In the genomic region with DNA sequence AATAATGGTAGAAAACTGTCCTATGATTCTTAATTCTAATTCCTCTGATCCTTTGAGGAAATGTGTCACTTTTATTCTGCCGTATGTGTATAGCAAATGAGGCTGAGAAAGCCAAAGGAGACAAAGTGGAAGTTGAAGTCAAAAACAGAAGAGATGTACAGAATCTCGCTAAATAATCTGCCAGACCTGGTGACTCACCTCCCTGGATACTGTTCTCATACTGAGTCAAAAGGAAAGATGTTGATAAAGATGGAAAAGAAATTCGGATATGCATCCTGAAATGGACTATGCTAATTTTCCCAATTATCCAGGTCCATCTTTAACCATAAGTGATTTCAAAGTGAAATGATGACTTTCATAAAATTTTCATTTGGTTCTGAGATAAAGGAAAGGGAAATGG, we compare ENCODE assay signal across 25 cellular contexts.
"Had no signal": no experiment of that assay in that cellular context is flagged by ENCODE, and none has a peak within 500 bp of the region (broad histone marks: within the 10 kb centered on the region; RNA-seq: fewer than 3 reads in every experiment).

No MANE protein-coding gene starts in this region.

- H3K4me3 ChIP-seq: hepatocyte, left lung, lung, sigmoid colon, smooth muscle cell, transverse colon had no signal

- H3K4me1 Mint-ChIP-seq: neural crest cell; stimulated activated naive B cell treated with anti-CD40 and anti-IgM and Interleukin-4, amounts not matched to agents 10 μg/mL and 1 μg/mL and 100 μg/mL, for 72 hours had no signal

- H3K27ac ChIP-seq: epithelial cell of prostate, foreskin keratinocyte, hepatocyte, left lung, sigmoid colon, transverse colon had no signal

- H3K36me3 ChIP-seq: left lung, sigmoid colon, transverse colon had no signal

- ATAC-seq: foreskin keratinocyte; left lung; stimulated activated naive B cell treated with anti-CD40 and anti-IgM and Interleukin-4, amounts not matched to agents 10 μg/mL and 1 μg/mL and 100 μg/mL, for 72 hours; WTC11 had no signal

- H3K36me3 Mint-ChIP-seq: activated naive CD8-positive, alpha-beta T cell treated with anti-CD3 and anti-CD28 coated beads for 36 hours had no signal

- DNase-seq: activated naive CD8-positive, alpha-beta T cell treated with anti-CD3 and anti-CD28 coated beads for 36 hours; activated T-cell treated with anti-CD3 and anti-CD28 coated beads, Interleukin-2, amount 50 U/mL, for 1 hour; amniotic stem cell; cerebellar nuclear complex; cortex of kidney; endodermal cell; foreskin keratinocyte; immature natural killer cell; kidney glomerular epithelial cell; left lung; naive B cell; occipital lobe; sigmoid colon; stimulated activated CD4-positive, alpha-beta T cell treated with anti-CD3 and anti-CD28 coated beads, Interleukin-15, amount 100 ng/mL, for 24 hours; stimulated activated CD8-positive, alpha-beta memory T cell treated with anti-CD3 and anti-CD28 coated beads, Interleukin-4, amount 100 ng/mL, for 48 hours; stimulated activated naive B cell treated with anti-CD40 and anti-IgM and Interleukin-4, amounts not matched to agents 10 μg/mL and 1 μg/mL and 100 μg/mL, for 72 hours; transverse colon had no signal

- H3K4me1 ChIP-seq: foreskin keratinocyte, left lung, sigmoid colon had no signal

- H3K4me2 ChIP-seq: hepatocyte, smooth muscle cell had no signal

- H3K27me3 ChIP-seq: foreskin keratinocyte, hepatocyte, left lung, sigmoid colon, transverse colon had no signal

- H2AFZ ChIP-seq: hepatocyte had no signal

- H3K27ac Mint-ChIP-seq: activated naive CD8-positive, alpha-beta T cell treated with anti-CD3 and anti-CD28 coated beads for 36 hours; endodermal cell; immature natural killer cell; naive B cell; stimulated activated naive B cell treated with anti-CD40 and anti-IgM and Interleukin-4, amounts not matched to agents 10 μg/mL and 1 μg/mL and 100 μg/mL, for 72 hours; WTC11 had no signal

- H3K9me3 ChIP-seq: sigmoid colon, transverse colon had no signal

- H3K79me2 ChIP-seq: hepatocyte had no signal

- FAIRE-seq: bronchial epithelial cell, urothelium cell line had no signal

- H3K4me3 Mint-ChIP-seq: activated naive CD8-positive, alpha-beta T cell treated with anti-CD3 and anti-CD28 coated beads for 36 hours; endodermal cell; immature natural killer cell; naive B cell; neural crest cell; stimulated activated naive B cell treated with anti-CD40 and anti-IgM and Interleukin-4, amounts not matched to agents 10 μg/mL and 1 μg/mL and 100 μg/mL, for 72 hours; WTC11 had no signal

- H3K27me3 Mint-ChIP-seq: naive B cell; stimulated activated naive B cell treated with anti-CD40 and anti-IgM and Interleukin-4, amounts not matched to agents 10 μg/mL and 1 μg/mL and 100 μg/mL, for 72 hours had no signal

- H3K9me3 Mint-ChIP-seq: immature natural killer cell had no signal
